In the genomic region with DNA sequence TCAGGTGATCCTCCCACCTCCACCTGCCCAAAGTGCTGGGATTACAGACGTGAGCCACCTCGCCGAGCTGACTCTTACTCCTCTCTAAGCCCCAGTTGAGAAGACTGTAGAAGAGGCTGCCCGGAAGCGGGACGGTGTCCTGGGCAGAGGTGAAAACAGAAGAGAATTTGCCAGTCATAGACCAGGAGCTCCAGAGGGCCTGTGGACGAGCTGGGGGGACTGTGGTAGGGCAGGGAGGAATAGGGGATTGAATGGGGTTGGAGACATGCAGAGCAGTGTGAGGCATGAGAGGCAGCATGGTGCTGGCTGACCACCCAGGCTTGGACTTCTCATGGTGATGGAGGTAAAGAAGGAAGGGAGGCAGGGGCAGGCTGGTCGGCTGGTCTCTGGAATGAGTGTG, we compare ENCODE assay signal across 34 cellular contexts.
"Had no signal": no experiment of that assay in that cellular context is flagged by ENCODE, and none has a peak within 500 bp of the region (broad histone marks: within the 10 kb centered on the region; RNA-seq: fewer than 3 reads in every experiment).

No MANE protein-coding gene starts in this region.

- DNase-seq: activated B cell treated with CpG ODN at 0.5 μM for 24 hours; activated CD4-positive, alpha-beta memory T cell treated with anti-CD3 and anti-CD28 coated beads for 36 hours; activated CD4-positive, alpha-beta T cell treated with anti-CD3 and anti-CD28 coated beads for 4 hours; activated CD4-positive, alpha-beta T cell treated with anti-CD3 and anti-CD28 coated beads, Interleukin-2, amount 50 U/mL, for 1 hour; activated CD4-positive, CD25-positive, alpha-beta regulatory T cell treated with anti-CD3 and anti-CD28 coated beads, Interleukin-2, amount 50 U/mL, for 72 hours; activated effector memory CD4-positive, alpha-beta T cell treated with Interleukin-2 at 50 U/mL for 16 hours; activated naive CD4-positive, alpha-beta T cell treated with anti-CD3 and anti-CD28 coated beads, Interleukin-2, amount 10 ng/mL, durations not matched to agents 7 days and 5 days; activated T-cell treated with anti-CD3 and anti-CD28 coated beads, Interleukin-2, amount 50 U/mL, for 48 hours; amniotic stem cell; brain microvascular endothelial cell; central memory CD4-positive, alpha-beta T cell; NCI-H1092 treated with DMSO at 0.1 percent for 48 hours; NCI-H1417; NCI-H146; NCI-H187; NCI-H2029 treated with DMSO at 0.1 percent for 48 hours; NCI-H2107; NCI-H2171; NCI-H510A; NCI-H526; NCI-H748 treated with DMSO at 0.1 percent for 48 hours; NK-92 treated with Interleukin-12 subunit alpha and Interleukin-12 subunit beta, amount 100 ng/mL, for 24 hours; PC-3; SIG-M5; T-cell; T-helper 2 cell; T-helper 9 cell had no signal

- H3K27ac Mint-ChIP-seq: activated B cell treated with CpG ODN at 0.5 μM for 24 hours; activated CD4-positive, alpha-beta memory T cell treated with anti-CD3 and anti-CD28 coated beads for 36 hours; activated naive CD4-positive, alpha-beta T cell treated with anti-CD3 and anti-CD28 coated beads, Interleukin-2, amount 10 ng/mL, durations not matched to agents 7 days and 5 days; activated naive CD8-positive, alpha-beta T cell; T-cell had no signal

- H3K4me3 ChIP-seq: K562 had no signal

- H3K27me3 ChIP-seq: brain microvascular endothelial cell had no signal

- H3K9me3 Mint-ChIP-seq: activated B cell treated with CpG ODN at 0.5 μM for 24 hours; activated CD4-positive, alpha-beta memory T cell treated with anti-CD3 and anti-CD28 coated beads for 36 hours; activated naive CD4-positive, alpha-beta T cell treated with anti-CD3 and anti-CD28 coated beads, Interleukin-2, amount 10 ng/mL, durations not matched to agents 7 days and 5 days; T-cell had no signal

- ATAC-seq: K562, PC-3, Right ventricle myocardium inferior, SK-N-SH treated with all-trans-retinoic acid at 6 μM for 48 hours, T-cell had no signal

- H3K4me3 Mint-ChIP-seq: activated B cell treated with CpG ODN at 0.5 μM for 24 hours; activated CD4-positive, alpha-beta memory T cell treated with anti-CD3 and anti-CD28 coated beads for 36 hours; activated naive CD4-positive, alpha-beta T cell treated with anti-CD3 and anti-CD28 coated beads, Interleukin-2, amount 10 ng/mL, durations not matched to agents 7 days and 5 days; activated naive CD8-positive, alpha-beta T cell; T-cell had no signal

- H3K27ac ChIP-seq: brain microvascular endothelial cell, RWPE1, VCaP had no signal

- H3K36me3 Mint-ChIP-seq: activated CD4-positive, alpha-beta memory T cell treated with anti-CD3 and anti-CD28 coated beads for 36 hours; activated naive CD4-positive, alpha-beta T cell treated with anti-CD3 and anti-CD28 coated beads, Interleukin-2, amount 10 ng/mL, durations not matched to agents 7 days and 5 days; activated naive CD8-positive, alpha-beta T cell; T-cell had no signal

- H3K4me1 Mint-ChIP-seq: activated B cell treated with CpG ODN at 0.5 μM for 24 hours; activated naive CD4-positive, alpha-beta T cell treated with anti-CD3 and anti-CD28 coated beads, Interleukin-2, amount 10 ng/mL, durations not matched to agents 7 days and 5 days; T-cell had no signal

- H3K36me3 ChIP-seq: brain microvascular endothelial cell had no signal

- H3K27me3 Mint-ChIP-seq: activated naive CD8-positive, alpha-beta T cell had no signal

- FAIRE-seq: K562, RCC 7860 had no signal
